20 cellular contexts compared by ENCODE assay signal in the genomic region with DNA sequence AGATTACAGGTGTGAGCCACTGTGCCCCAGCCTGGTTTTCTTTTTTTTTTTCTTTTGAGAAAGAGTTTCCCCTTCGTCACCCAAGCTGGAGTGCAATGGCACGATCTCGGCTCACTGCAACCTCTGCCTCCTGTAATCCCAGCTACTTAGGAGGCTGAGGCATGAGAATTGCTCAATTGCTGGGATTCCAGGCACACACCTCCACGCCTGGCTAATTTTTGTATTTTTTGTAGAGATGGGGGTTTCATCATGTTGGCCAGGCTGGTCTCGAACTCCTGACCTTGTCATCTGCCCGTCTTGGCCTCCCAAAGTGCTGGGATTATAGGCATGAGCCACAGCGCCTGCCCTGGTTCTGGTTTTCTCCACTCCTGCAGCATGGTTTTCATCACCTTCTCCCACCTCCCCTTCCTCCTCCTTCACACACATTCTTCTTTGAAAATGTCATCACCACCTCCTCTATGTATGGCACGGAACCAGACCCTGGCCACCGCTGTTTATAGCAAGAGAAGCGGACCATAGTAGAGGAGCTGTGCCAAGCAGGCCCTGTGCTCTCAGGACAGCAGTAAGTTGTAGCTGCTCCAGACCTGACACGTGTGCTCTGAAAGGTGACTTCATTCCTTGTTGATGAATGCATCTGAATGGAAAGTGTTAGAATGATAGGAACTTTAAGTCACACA. TPM values are rescaled to one million over a fixed set of nuclear protein-coding genes. Genes with fewer than 3 reads are reported as not detected.
DNase-seq lines count a peak whose midpoint lies in the region; ATAC-seq and TF ChIP-seq lines count a peak whose summit lies in the region.
"Had no signal": no experiment of that assay in that cellular context is flagged by ENCODE, and none has a peak within 500 bp of the region (broad histone marks: within the 10 kb centered on the region; RNA-seq: fewer than 3 reads in every experiment).

No MANE protein-coding gene starts in this region.

- no peak overlapping the region for H3K27ac ChIP-seq in RWPE2 (ENCODE audit: poor library complexity, severe bottlenecking)
- peak overlapping the region; percentile 76 to 96 (median 91) for H3K27ac ChIP-seq in right lobe of liver
- no peak overlapping the region for H3K27ac ChIP-seq in endodermal cell (ENCODE audit: low read depth, low read length)
- H3K27ac ChIP-seq: KMS-11, parathyroid adenoma, RWPE1, transverse colon had no signal

- peaks cover 4% of the 10 kb centered on the region for H3K4me1 ChIP-seq in RWPE2 (ENCODE audit: insufficient read depth, poor library complexity, severe bottlenecking)
- H3K4me1 ChIP-seq in right lobe of liver, result peaks cover 3 to 73% (median 29%) of the 10 kb centered on the region in 4 donors
- no peaks in the 10 kb centered on the region for H3K4me1 ChIP-seq in endodermal cell (ENCODE audit: control insufficient read depth, insufficient read depth, low read length)
- H3K4me1 ChIP-seq: parathyroid adenoma had no signal

- no peak overlapping the region for H3K9ac ChIP-seq in endodermal cell (ENCODE audit: extremely low read depth, low read length, poor library complexity, severe bottlenecking)
- H3K9ac ChIP-seq: KMS-11, parathyroid adenoma had no signal

- no peak overlapping the region for H3K4me3 Mint-ChIP-seq in endodermal cell
- H3K4me3 Mint-ChIP-seq: activated T-helper 17 cell treated with anti-CD3 and anti-CD28 coated beads, Interleukin-2, amount 50 U/mL, for 72 hours had no signal

- WGBS in right lobe of liver (ENCODE audit: insufficient coverage, low coverage, low lambda C conversion rate, missing lambda C conversion rate), result 15% methylated on average over 8 of the region's 11 CpGs
- WGBS in endodermal cell (ENCODE audit: insufficient coverage in 1 of 2, insufficient read length in 1 of 2), 2 experiments, result 89 to 98% methylated on average over 5 to 11 of the region's 11 CpGs

- H3K27ac Mint-ChIP-seq in endodermal cell, result no peak overlapping the region
- H3K27ac Mint-ChIP-seq: activated T-helper 17 cell treated with anti-CD3 and anti-CD28 coated beads, Interleukin-2, amount 50 U/mL, for 72 hours had no signal

- intact Hi-C loops in right lobe of liver (cut with DNase I), result no loop called here

- TF ChIP-seq CTCF in RWPE2 (IDR thresholded peaks at IDR 0.05; ENCODE audit: poor library complexity, severe bottlenecking) (no peak), fibroblast of pulmonary artery (IDR thresholded peaks at IDR 0.05; ENCODE audit: low read length, missing control alignments) (no peak), right lobe of liver (IDR thresholded peaks at IDR 0.05) (no peak), endodermal cell (conservative IDR thresholded peaks at IDR 0.05) (no peak)

- peak; percentile 40 for DNase-seq in AG20443 (ENCODE audit: low spot score)
- no peak for DNase-seq in RWPE2 (ENCODE audit: low spot score)
- peak; percentile 68 for DNase-seq in fibroblast of pulmonary artery (ENCODE audit: low read depth)
- DNase-seq in right lobe of liver, result peak; percentile 69 to 76 (median 73)
- DNase-seq in Ammon's horn (ENCODE audit: low spot score), result no peak
- no peak for DNase-seq in endodermal cell
- DNase-seq in NCI-H2171 treated with DMSO at 0.1 percent for 48 hours (lab: John Stamatoyannopoulos, UW), result no peak
- no peak for DNase-seq in T1000 (lab: John Stamatoyannopoulos, UW)
- DNase-seq: activated CD4-positive, alpha-beta T cell treated with anti-CD3 and anti-CD28 coated beads, Interleukin-2, amount 50 U/mL, for 48 hours; AML-193; caudate nucleus; NCI-H1694 treated with DMSO at 0.1 percent for 48 hours; NCI-H748 treated with DMSO at 0.1 percent for 48 hours; T-helper 9 cell; transverse colon had no signal

- H3K4me3 ChIP-seq in RWPE2 (ENCODE audit: severe bottlenecking) (no peak overlapping the region), fibroblast of pulmonary artery (replicated peaks; ENCODE audit: low read depth, low read length) (no peak overlapping the region), right lobe of liver (peak overlapping the region in 1 of 3 donors; percentile 18), endodermal cell (ENCODE audit: low read length) (no peak overlapping the region)
- H3K4me3 ChIP-seq: transverse colon had no signal

- H3K9me3 ChIP-seq in RWPE2 (ENCODE audit: severe bottlenecking) (no peaks in the 10 kb centered on the region), right lobe of liver (no peaks in the 10 kb centered on the region), endodermal cell (ENCODE audit: control insufficient read depth, low read length) (no peaks in the 10 kb centered on the region)
- H3K9me3 ChIP-seq: transverse colon had no signal

- no peak for TF ChIP-seq POLR2A in right lobe of liver (IDR thresholded peaks at IDR 0.05)

- no peaks in the 10 kb centered on the region for H3K9me3 Mint-ChIP-seq in endodermal cell
- H3K9me3 Mint-ChIP-seq: activated T-helper 17 cell treated with anti-CD3 and anti-CD28 coated beads, Interleukin-2, amount 50 U/mL, for 72 hours had no signal

- H3K4me1 Mint-ChIP-seq in endodermal cell, result peaks cover 5% of the 10 kb centered on the region
- H3K4me1 Mint-ChIP-seq: activated T-helper 17 cell treated with anti-CD3 and anti-CD28 coated beads, Interleukin-2, amount 50 U/mL, for 72 hours had no signal

- ATAC-seq in RWPE2 (ENCODE audit: low read depth), result 0 out of 3 replicates have a peak, but pooled peaks have one; percentile 12
- peak; percentile 49 to 66 (median 56) for ATAC-seq in right lobe of liver
- ATAC-seq: activated T-helper 17 cell treated with anti-CD3 and anti-CD28 coated beads, Interleukin-2, amount 50 U/mL, for 72 hours had no signal

- H3K27me3 ChIP-seq in RWPE2 (ENCODE audit: insufficient read depth, poor library complexity, severe bottlenecking), result no peaks in the 10 kb centered on the region
- H3K27me3 ChIP-seq in right lobe of liver, result no peaks in the 10 kb centered on the region
- no peaks in the 10 kb centered on the region for H3K27me3 ChIP-seq in endodermal cell (ENCODE audit: control insufficient read depth, insufficient read depth, low read length, poor library complexity, severe bottlenecking)
- H3K27me3 ChIP-seq: transverse colon had no signal

- H3K36me3 ChIP-seq in RWPE2 (ENCODE audit: low read depth) (no peaks in the 10 kb centered on the region), right lobe of liver (no peaks in the 10 kb centered on the region), endodermal cell (ENCODE audit: control insufficient read depth, insufficient read depth, low read length) (no peaks in the 10 kb centered on the region)
- H3K36me3 ChIP-seq: transverse colon had no signal

- H3K36me3 Mint-ChIP-seq in endodermal cell (ENCODE audit: low read depth), result no peaks in the 10 kb centered on the region

- peaks cover 3% of the 10 kb centered on the region for H3K27me3 Mint-ChIP-seq in endodermal cell (ENCODE audit: insufficient read depth)
- H3K27me3 Mint-ChIP-seq: activated T-helper 17 cell treated with anti-CD3 and anti-CD28 coated beads, Interleukin-2, amount 50 U/mL, for 72 hours had no signal

RNA-seq across cellular contexts. Expression of gene AHSG, which starts 14.6 kb away (rescaled TPM):
- total RNA-seq in right lobe of liver, result 1,000 to 10,000 TPM in 4 of 6 experiments, 100 to 1,000 TPM in 2; 718 to 1,905 (median 1,079) TPM
- not detected for total RNA-seq in endodermal cell
- 0.25 TPM for polyA plus RNA-seq in endodermal cell (2013, experiment 1 of 2)
- 0.33 TPM for polyA plus RNA-seq in endodermal cell (2013, experiment 2 of 2)
- total RNA-seq: activated T-helper 17 cell treated with anti-CD3 and anti-CD28 coated beads, Interleukin-2, amount 50 U/mL, for 72 hours; mononuclear cell; transverse colon had no signal

RNA-seq across cellular contexts. Expression of gene DNAJB11, which starts 27.7 kb away (rescaled TPM):
- total RNA-seq in right lobe of liver (10 to 100 TPM; 28.4 to 59.1 (median 49.2) TPM), endodermal cell (10 to 100 TPM; 59.8 to 81.5 TPM)
- 76.4 TPM for polyA plus RNA-seq in endodermal cell (2013, experiment 1 of 2)
- 68.8 TPM for polyA plus RNA-seq in endodermal cell (2013, experiment 2 of 2)

RNA-seq across cellular contexts. Expression of gene TBCCD1, which starts 31.1 kb away (rescaled TPM):
- total RNA-seq in right lobe of liver (1 to 10 TPM; 6.7 to 8.7 (median 7.5) TPM), endodermal cell (10 to 100 TPM; 11.9 to 14.0 TPM)
- 18.8 TPM for polyA plus RNA-seq in endodermal cell (2013, experiment 1 of 2)
- polyA plus RNA-seq in endodermal cell (2013, experiment 2 of 2), result 20.2 TPM

RNA-seq across cellular contexts. Expression of gene FETUB, which starts 42.0 kb away (rescaled TPM):
- 100 to 1,000 TPM in 1 of 6 experiments, 10 to 100 TPM in 3, 1 to 10 TPM in 2; 4.4 to 195 (median 47.9) TPM for total RNA-seq in right lobe of liver
- total RNA-seq in endodermal cell, result not detected
- polyA plus RNA-seq in endodermal cell (2013, experiment 1 of 2), result not detected
- not detected for polyA plus RNA-seq in endodermal cell (2013, experiment 2 of 2)
- total RNA-seq: activated T-helper 17 cell treated with anti-CD3 and anti-CD28 coated beads, Interleukin-2, amount 50 U/mL, for 72 hours; mononuclear cell; transverse colon had no signal

RNA-seq across cellular contexts. Expression of gene CRYGS, which starts 54.1 kb away (rescaled TPM):
- 1 to 10 TPM in 5 of 6 experiments, under 1 TPM in 1; 0.86 to 2.6 (median 1.5) TPM for total RNA-seq in right lobe of liver
- 1 to 10 TPM; 2.0 to 2.4 TPM for total RNA-seq in endodermal cell
- 2.9 TPM for polyA plus RNA-seq in endodermal cell (2013, experiment 1 of 2)
- 2.7 TPM for polyA plus RNA-seq in endodermal cell (2013, experiment 2 of 2)

Comparison
In these comparisons a context has a peak if more than half of its experiments do, and no peak if none do; other contexts are left out.
1. DNase-seq: peak in AG20443 (single experiment), fibroblast of pulmonary artery (single experiment) and right lobe of liver (3 of 3); none in RWPE2 (single experiment), Ammon's horn (single experiment), endodermal cell (single experiment), NCI-H2171 treated with DMSO at 0.1 percent for 48 hours (single experiment) and T1000 (single experiment).
2. H3K27ac ChIP-seq: peak in right lobe of liver (3 of 3); none in RWPE2 (single experiment) and endodermal cell (single experiment).
3. RNA of gene AHSG, which starts 14.6 kb away (total RNA-seq): 718 to 1,905 TPM in right lobe of liver; not detected in endodermal cell; every median in the first group is over 100 times any median in the second.